ENCODE assay signal across 1 cellular context in genomic region chr11:48108231-48109045, GRCh38.
TF ChIP-seq lines count a peak whose summit lies in the region.

No MANE protein-coding gene starts in this region.

TF ChIP-seq in WTC11, 78 proteins besides CTCF, POLR2A, EP300 and RAD21 (continued from another document):
- TF ChIP-seq ZNF281 (CRISPR knock-in tag; IDR thresholded peaks at IDR 0.05): no peak
- no peak for TF ChIP-seq NR2C2 (CRISPR knock-in tag; IDR thresholded peaks at IDR 0.05)
- no peak for TF ChIP-seq SOX15 (CRISPR knock-in tag; IDR thresholded peaks at IDR 0.05)
- TF ChIP-seq TP53 (CRISPR knock-in tag; IDR thresholded peaks at IDR 0.05): no peak
